In the genomic region with DNA sequence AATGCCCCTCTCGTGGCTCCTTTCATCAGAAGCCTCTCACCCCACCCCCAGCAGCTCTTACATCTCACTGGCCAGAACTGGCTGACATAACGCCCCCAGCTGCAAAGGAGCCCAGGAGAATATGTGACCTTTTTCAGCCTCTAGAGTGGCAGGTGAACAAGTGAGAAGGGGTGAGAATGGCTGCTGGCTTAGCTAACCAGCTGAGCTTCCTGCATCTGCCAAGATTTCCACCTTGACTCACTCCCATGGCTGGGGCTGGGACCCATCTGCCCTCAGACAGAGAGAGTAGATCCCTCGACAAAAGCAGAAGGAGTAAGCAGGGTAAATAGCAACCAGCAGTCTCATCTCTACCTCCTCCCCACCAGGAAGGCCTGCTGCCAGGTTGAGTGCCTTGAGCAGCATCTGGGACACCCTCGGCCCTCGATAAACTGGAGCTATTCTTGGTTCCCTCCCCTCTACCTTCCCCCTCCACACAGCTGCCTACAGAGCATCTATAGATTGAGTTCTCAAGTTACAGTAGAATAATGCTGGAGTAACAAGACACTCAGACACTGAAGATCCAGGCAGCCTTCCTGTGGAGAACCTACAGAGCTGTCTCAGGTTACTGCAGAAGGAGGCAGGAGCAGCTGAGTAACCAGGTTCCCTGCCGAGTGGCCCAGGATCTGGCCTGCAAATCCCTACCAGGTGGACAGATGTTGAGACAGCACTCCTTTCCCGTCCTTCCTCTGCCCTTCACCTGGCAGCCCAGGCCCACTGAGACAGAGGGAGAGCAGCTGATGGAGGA, we compare ENCODE assay signal across 1 cellular context.
TF ChIP-seq lines count a peak whose summit lies in the region.

No MANE protein-coding gene starts in this region.

TF ChIP-seq in H1, 55 proteins besides CTCF, POLR2A, EP300 and RAD21:
- TF ChIP-seq POU5F1 (IDR thresholded peaks at IDR 0.05; ENCODE audit: low read depth, low read length) (0 out of 2 replicates have a peak, but pooled peaks have one; percentile 26), JUND (IDR thresholded peaks at IDR 0.05; ENCODE audit: low read length) (no peak), EGR1 (IDR thresholded peaks at IDR 0.05; ENCODE audit: borderline replicate concordance, low read depth, low read length) (no peak), SIX5 (IDR thresholded peaks at IDR 0.05; ENCODE audit: low read depth, low read length) (peak; percentile 67), TCF12 (IDR thresholded peaks at IDR 0.05; ENCODE audit: low read depth, low read length) (peak; percentile 85; the same call in 1 of the 2 replicates), CHD1 (IDR thresholded peaks at IDR 0.05; ENCODE audit: low read depth, low read length) (no peak), JUN (IDR thresholded peaks at IDR 0.05; ENCODE audit: low read depth, low read length) (no peak), NANOG (IDR thresholded peaks at IDR 0.05; ENCODE audit: insufficient read depth, low read depth, low read length, poor library complexity, severe bottlenecking) (peak; percentile 20), SP1 (IDR thresholded peaks at IDR 0.05; ENCODE audit: low read depth, low read length) (peak; percentile 88), CHD7 (IDR thresholded peaks at IDR 0.05; ENCODE audit: insufficient replicate concordance, low read length) (no peak), TBP (IDR thresholded peaks at IDR 0.05; ENCODE audit: low read depth, low read length) (0 out of 2 replicates have a peak, but pooled peaks have one; percentile 27), RBBP5 (IDR thresholded peaks at IDR 0.05; ENCODE audit: borderline replicate concordance, low read depth, low read length) (peak; percentile 88; the same call in 1 of the 2 replicates), POLR2AphosphoS5 (IDR thresholded peaks at IDR 0.05; ENCODE audit: low read depth, low read length) (peak; percentile 72), CTBP2 (IDR thresholded peaks at IDR 0.05; ENCODE audit: borderline replicate concordance, insufficient read depth, insufficient read length, low read length) (no peak), HDAC2 (IDR thresholded peaks at IDR 0.05; ENCODE audit: borderline replicate concordance in 1 of 2, low read depth in 2 of 2, low read length in 2 of 2) (peak in 1 of 2 experiments; percentile 35; a peak in 1 of 4 replicates), SP4 (IDR thresholded peaks at IDR 0.05; ENCODE audit: low read length) (0 out of 2 replicates have a peak, but pooled peaks have one; percentile 31), TAF7 (optimal IDR thresholded peaks at IDR 0.05; ENCODE audit: borderline replicate concordance, low read depth, low read length) (no peak), TAF1 (IDR thresholded peaks at IDR 0.05; ENCODE audit: low read depth, low read length) (peak; percentile 42; the same call in 1 of the 2 replicates), ASH2L (IDR thresholded peaks at IDR 0.05; ENCODE audit: low read length) (peak; percentile 82)
- TF ChIP-seq, protein P1, sequence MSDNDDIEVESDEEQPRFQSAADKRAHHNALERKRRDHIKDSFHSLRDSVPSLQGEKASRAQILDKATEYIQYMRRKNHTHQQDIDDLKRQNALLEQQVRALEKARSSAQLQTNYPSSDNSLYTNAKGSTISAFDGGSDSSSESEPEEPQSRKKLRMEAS (IDR thresholded peaks at IDR 0.05) = 0 out of 2 replicates have a peak, but pooled peaks have one; percentile 43
- TF ChIP-seq, protein P2, sequence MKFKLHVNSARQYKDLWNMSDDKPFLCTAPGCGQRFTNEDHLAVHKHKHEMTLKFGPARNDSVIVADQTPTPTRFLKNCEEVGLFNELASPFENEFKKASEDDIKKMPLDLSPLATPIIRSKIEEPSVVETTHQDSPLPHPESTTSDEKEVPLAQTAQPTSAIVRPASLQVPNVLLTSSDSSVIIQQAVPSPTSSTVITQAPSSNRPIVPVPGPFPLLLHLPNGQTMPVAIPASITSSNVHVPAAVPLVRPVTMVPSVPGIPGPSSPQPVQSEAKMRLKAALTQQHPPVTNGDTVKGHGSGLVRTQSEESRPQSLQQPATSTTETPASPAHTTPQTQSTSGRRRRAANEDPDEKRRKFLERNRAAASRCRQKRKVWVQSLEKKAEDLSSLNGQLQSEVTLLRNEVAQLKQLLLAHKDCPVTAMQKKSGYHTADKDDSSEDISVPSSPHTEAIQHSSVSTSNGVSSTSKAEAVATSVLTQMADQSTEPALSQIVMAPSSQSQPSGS (IDR thresholded peaks at IDR 0.05; ENCODE audit: low read length) = 0 out of 2 replicates have a peak, but pooled peaks have one; percentile 39
